In the genomic region with DNA sequence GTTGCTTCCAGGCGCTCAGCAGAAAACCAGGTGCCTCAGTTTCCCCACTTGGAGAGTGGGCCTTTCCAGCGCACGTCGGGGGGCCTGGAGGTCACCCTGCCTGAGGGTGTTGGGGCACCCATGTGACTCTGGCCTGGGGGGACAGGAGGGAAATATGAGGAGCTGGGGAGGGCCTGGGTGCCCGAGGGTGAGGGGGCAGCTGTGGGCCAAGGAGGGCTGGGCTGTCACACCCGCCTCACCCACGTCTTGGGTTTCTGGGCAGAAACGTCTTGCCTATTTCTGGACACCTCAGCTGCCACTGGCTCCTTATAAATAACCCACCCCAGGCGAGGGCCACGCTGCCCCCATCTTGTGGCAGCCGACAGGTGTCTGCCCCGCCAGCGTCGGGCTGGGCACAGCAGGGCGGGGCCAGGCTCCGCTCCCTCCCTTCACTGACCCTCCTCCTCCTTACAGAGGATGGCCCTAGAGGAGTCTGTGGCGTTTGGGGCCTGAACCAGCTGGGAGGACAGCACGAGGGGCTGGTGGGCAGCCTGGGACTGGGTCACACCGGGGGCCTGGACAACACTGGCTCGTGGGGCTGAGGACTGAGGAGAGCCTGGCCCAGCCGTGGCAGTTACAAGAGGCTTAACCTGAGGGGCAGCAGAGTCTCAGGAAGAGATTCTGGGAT, we compare ENCODE assay signal across 16 cellular contexts. TPM values are rescaled to one million over a fixed set of nuclear protein-coding genes. Genes with fewer than 3 reads are reported as not detected.
DNase-seq lines count a peak whose midpoint lies in the region; ATAC-seq, FAIRE-seq and TF ChIP-seq lines count a peak whose summit lies in the region.
"Had no signal": no experiment of that assay in that cellular context is flagged by ENCODE, and none has a peak within 500 bp of the region (broad histone marks: within the 10 kb centered on the region; RNA-seq: fewer than 3 reads in every experiment).

No MANE protein-coding gene starts in this region.

- H3K27ac ChIP-seq in osteoblast (ENCODE audit: low read depth, low read length), result no peak overlapping the region
- H3K27ac ChIP-seq: KMS-11, prostate gland had no signal

- no peak overlapping the region for H3K4me3 Mint-ChIP-seq in activated CD4-positive, alpha-beta memory T cell treated with anti-CD3 and anti-CD28 coated beads for 36 hours
- H3K4me3 Mint-ChIP-seq: CD4-positive, CD25-positive, alpha-beta regulatory T cell had no signal

- H3K4me1 Mint-ChIP-seq in activated CD4-positive, alpha-beta memory T cell treated with anti-CD3 and anti-CD28 coated beads for 36 hours (ENCODE audit: low read depth), result peaks cover 4% of the 10 kb centered on the region

- no peak overlapping the region for H3K4me2 ChIP-seq in osteoblast (ENCODE audit: insufficient read depth, low read length)
- H3K4me2 ChIP-seq: KMS-11 had no signal

- H3K4me1 ChIP-seq in osteoblast (ENCODE audit: insufficient read depth, low read length), result peaks cover 4% of the 10 kb centered on the region
- no peaks in the 10 kb centered on the region for H3K4me1 ChIP-seq in HAP-1
- H3K4me1 ChIP-seq: prostate gland had no signal

- no peaks in the 10 kb centered on the region for H3K9me3 Mint-ChIP-seq in activated CD4-positive, alpha-beta memory T cell treated with anti-CD3 and anti-CD28 coated beads for 36 hours
- H3K9me3 Mint-ChIP-seq: CD4-positive, CD25-positive, alpha-beta regulatory T cell had no signal

- no peaks in the 10 kb centered on the region for H3K36me3 Mint-ChIP-seq in activated CD4-positive, alpha-beta memory T cell treated with anti-CD3 and anti-CD28 coated beads for 36 hours
- H3K36me3 Mint-ChIP-seq: CD4-positive, CD25-positive, alpha-beta regulatory T cell had no signal

- H3K79me2 ChIP-seq in osteoblast (ENCODE audit: insufficient read depth, low read length), result no peaks in the 10 kb centered on the region

- DNase-seq in AG20443 (ENCODE audit: low spot score), result peak; percentile 26
- peak; percentile 29 for DNase-seq in GM12892 (ENCODE audit: insufficient read length)
- DNase-seq in osteoblast (ENCODE audit: insufficient read length, low spot score, missing footprints), result peak; percentile 83
- DNase-seq in activated CD4-positive, alpha-beta memory T cell treated with anti-CD3 and anti-CD28 coated beads for 36 hours, result no peak
- DNase-seq in HAP-1 (ENCODE audit: low spot score in 2 of 2), result no peak
- no peak for DNase-seq in OCI-M2 (lab: John Stamatoyannopoulos, UW; ENCODE audit: unreplicated experiment)
- DNase-seq: amniotic stem cell; CD4-positive, CD25-positive, alpha-beta regulatory T cell; GDM1; midbrain; NCI-H1930; stimulated activated CD4-positive, alpha-beta T cell treated with anti-CD3 and anti-CD28 coated beads, Interleukin-2, amount 100 ng/mL, for 48 hours had no signal

- H2AFZ ChIP-seq in osteoblast (ENCODE audit: low read length), result no peak overlapping the region

- no peak for FAIRE-seq in GM12892 (lab: Jason Lieb, UNC)

- peaks cover 4% of the 10 kb centered on the region for H3K27me3 Mint-ChIP-seq in activated CD4-positive, alpha-beta memory T cell treated with anti-CD3 and anti-CD28 coated beads for 36 hours

- no peak overlapping the region for H3K27ac Mint-ChIP-seq in activated CD4-positive, alpha-beta memory T cell treated with anti-CD3 and anti-CD28 coated beads for 36 hours

- no peaks in the 10 kb centered on the region for H3K9me3 ChIP-seq in osteoblast (ENCODE audit: low read depth, low read length)
- no peaks in the 10 kb centered on the region for H3K9me3 ChIP-seq in HAP-1
- H3K9me3 ChIP-seq: prostate gland had no signal

- no peak for TF ChIP-seq POLR2A in GM12892 (IDR thresholded peaks at IDR 0.05; ENCODE audit: low read depth, low read length)

- intact Hi-C loops in activated CD4-positive, alpha-beta memory T cell treated with anti-CD3 and anti-CD28 coated beads for 36 hours (cut with micrococcal nuclease), result no loop called here

- POLR2A ChIA-PET in activated CD4-positive, alpha-beta memory T cell treated with anti-CD3 and anti-CD28 coated beads for 36 hours (lab: Charles Lee), result no interaction called here

- TF ChIP-seq CTCF in osteoblast (IDR thresholded peaks at IDR 0.05; ENCODE audit: extremely low read depth, low read depth, low read length), result no peak

- H3K4me3 ChIP-seq in osteoblast (ENCODE audit: insufficient read depth, low read length) (no peak overlapping the region), HAP-1 (no peak overlapping the region)
- H3K4me3 ChIP-seq: prostate gland had no signal

- H3K36me3 ChIP-seq in osteoblast (ENCODE audit: insufficient read depth, low read length), result no peaks in the 10 kb centered on the region
- H3K36me3 ChIP-seq in HAP-1 (replicated peaks), result no peaks in the 10 kb centered on the region
- H3K36me3 ChIP-seq: prostate gland had no signal

- CTCF ChIA-PET in activated CD4-positive, alpha-beta memory T cell treated with anti-CD3 and anti-CD28 coated beads for 36 hours (lab: Charles Lee), result interaction anchor here (0.7 to 3.4 kb wide), 7 partner anchors 19 to 268 kb away, joined by 3 to 22 read pairs (median 7); a partner anchor contains a TSS

- peaks cover 3% of the 10 kb centered on the region for H3K27me3 ChIP-seq in osteoblast (ENCODE audit: insufficient read depth, low read length)
- H3K27me3 ChIP-seq in HAP-1 (ENCODE audit: low read depth), result no peaks in the 10 kb centered on the region

- no peaks in the 10 kb centered on the region for H4K20me1 ChIP-seq in osteoblast (ENCODE audit: insufficient read depth, low read length)

- ATAC-seq in esophagus mucosa (peak; percentile 16), GM21423 (IDR thresholded peaks at IDR 0.05; ENCODE audit: unreplicated experiment) (no peak)

- in situ Hi-C loops in HAP-1 (cut with MboI; ENCODE audit: low sequenced_read_pairs), result no loop called here

RNA-seq across cellular contexts. Expression of a gene that starts 1.5 kb away (rescaled TPM):
- 0.74 TPM for polyA plus RNA-seq in GM12892 (2012; ENCODE audit: missing spikeins)
- total RNA-seq in esophagus mucosa (0.40 TPM), osteoblast (not detected in 2 replicates)
- total RNA-seq in activated CD4-positive, alpha-beta memory T cell treated with anti-CD3 and anti-CD28 coated beads for 36 hours, result 1 to 10 TPM; 6.0 to 6.8 TPM

RNA-seq across cellular contexts. Expression of a gene that starts 26.1 kb away (rescaled TPM):
- polyA plus RNA-seq in GM12892 (2012; ENCODE audit: missing spikeins), result 68.8 TPM
- 44.4 TPM for total RNA-seq in esophagus mucosa
- total RNA-seq in osteoblast, result 84.9 and 94.5 TPM in 2 replicates
- total RNA-seq in activated CD4-positive, alpha-beta memory T cell treated with anti-CD3 and anti-CD28 coated beads for 36 hours, result 100 to 1,000 TPM; 115 to 119 TPM

RNA-seq across cellular contexts. Expression of a gene that starts 29.3 kb away (rescaled TPM):
- polyA plus RNA-seq in GM12892 (2012; ENCODE audit: missing spikeins), result 2.0 TPM
- total RNA-seq in esophagus mucosa (not detected), osteoblast (not detected in 2 replicates)
- total RNA-seq in activated CD4-positive, alpha-beta memory T cell treated with anti-CD3 and anti-CD28 coated beads for 36 hours, result under 1 TPM in 1 of 2 experiments, not detected in 1; 0.07 TPM
- total RNA-seq: CD4-positive, CD25-positive, alpha-beta regulatory T cell had no signal

Comparison
In these comparisons a context has a peak if more than half of its experiments do, and no peak if none do; other contexts are left out.
1. DNase-seq: peak in AG20443 (single experiment), GM12892 (single experiment) and osteoblast (single experiment); none in activated CD4-positive, alpha-beta memory T cell treated with anti-CD3 and anti-CD28 coated beads for 36 hours (single experiment), HAP-1 (0 of 2) and OCI-M2 (single experiment).